In the genomic region with DNA sequence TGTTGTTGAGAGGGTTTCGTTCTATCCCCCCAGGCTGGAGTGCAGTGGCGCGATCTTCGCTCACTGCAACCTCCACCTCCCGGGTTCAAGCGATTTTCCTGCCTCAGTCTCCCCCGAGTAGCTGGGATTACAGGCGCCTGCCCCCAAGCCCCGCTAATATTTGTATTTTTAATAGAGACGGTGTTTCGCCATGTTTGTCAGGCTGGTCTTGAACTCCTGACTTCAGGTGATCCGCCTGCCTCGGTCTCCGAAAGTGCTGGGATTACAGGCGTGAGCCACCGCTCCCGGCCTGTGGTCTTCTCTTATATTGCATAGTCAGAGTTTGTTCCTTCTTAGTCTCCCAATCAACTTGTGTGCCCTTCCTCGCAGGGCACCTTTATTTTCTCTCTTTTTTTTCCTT, we compare ENCODE assay signal across 7 cellular contexts. TPM values are rescaled to one million over a fixed set of nuclear protein-coding genes. Genes with fewer than 3 reads are reported as not detected.
DNase-seq lines count a peak whose midpoint lies in the region; ATAC-seq, FAIRE-seq and TF ChIP-seq lines count a peak whose summit lies in the region.
"Not testable (repeated sequence)": the region's sequence is repeated elsewhere in the genome, so short reads cannot be mapped to it uniquely, and the experiment has no call there.

No MANE protein-coding gene starts in this region.

- TF ChIP-seq CTCF in GM12875 (IDR thresholded peaks at IDR 0.05; ENCODE audit: borderline replicate concordance, insufficient read depth, low read depth, low read length); OCI-LY7 (conservative IDR thresholded peaks at IDR 0.05; ENCODE audit: low read length); cardiac muscle cell (IDR thresholded peaks at IDR 0.05; ENCODE audit: low read depth, low read length): not testable (repeated sequence)

- H3K27me3 Mint-ChIP-seq in activated T-cell treated with anti-CD3 and anti-CD28 coated beads, Interleukin-2, amount 50 U/mL, for 24 hours; naive B cell: not testable (repeated sequence)

- H3K4me3 Mint-ChIP-seq in activated T-cell treated with anti-CD3 and anti-CD28 coated beads, Interleukin-2, amount 50 U/mL, for 24 hours = peak overlapping the region; percentile 86
- peak overlapping the region; percentile 83 to 95 (median 90) for H3K4me3 Mint-ChIP-seq in naive B cell

- not testable (repeated sequence) for H3K9me3 ChIP-seq in OCI-LY7 (ENCODE audit: low read length); cardiac muscle cell (ENCODE audit: low read depth); small intestine (ENCODE audit: control insufficient read depth, low read depth)

- peaks cover 41% of the 10 kb centered on the region for H3K36me3 ChIP-seq in OCI-LY7 (ENCODE audit: insufficient read depth, low read length)
- H3K36me3 ChIP-seq in cardiac muscle cell; small intestine (ENCODE audit: control insufficient read depth in 2 of 2, insufficient read depth in 2 of 2, low read length in 2 of 2): not testable (repeated sequence)

- POLR2A ChIA-PET in OCI-LY7 (lab: Charles Lee) = interaction anchor here (1.4 kb wide), 2 partner anchors 9 to 32 kb away, joined by 4 read pairs; no protein-coding TSS in a partner anchor

- H3K27ac Mint-ChIP-seq in activated T-cell treated with anti-CD3 and anti-CD28 coated beads, Interleukin-2, amount 50 U/mL, for 24 hours = peak overlapping the region; percentile 89
- H3K27ac Mint-ChIP-seq in naive B cell = peak overlapping the region; percentile 93 to 99 (median 98)

- intact Hi-C loops in OCI-LY7 (cut with micrococcal nuclease; ENCODE audit: unreplicated experiment) = loop anchor here (1.0 to 10.0 kb wide), 3 partner anchors 10 to 193 kb away; no protein-coding TSS in a partner anchor

- not testable (repeated sequence) for H3K27me3 ChIP-seq in cardiac muscle cell; small intestine (ENCODE audit: control insufficient read depth in 2 of 2, insufficient read depth in 2 of 2, low read length in 2 of 2)

- H3K27ac ChIP-seq in OCI-LY7 (ENCODE audit: low read depth, low read length, poor library complexity, severe bottlenecking) (peak overlapping the region; percentile 98), caudate nucleus (ENCODE audit: low read depth, low read length) (peak overlapping the region; percentile 85), small intestine (ENCODE audit: low read depth in 1 of 2, low read length in 1 of 2) (peak overlapping the region; percentile 77 to 93)
- H3K27ac ChIP-seq in cardiac muscle cell = not testable (repeated sequence)

- peaks cover 67% of the 10 kb centered on the region for H3K4me1 ChIP-seq in OCI-LY7 (ENCODE audit: insufficient read depth, low read length, poor library complexity, severe bottlenecking)
- H3K4me1 ChIP-seq in cardiac muscle cell (ENCODE audit: low read depth) = peaks cover 35% of the 10 kb centered on the region
- H3K4me1 ChIP-seq in small intestine (ENCODE audit: control insufficient read depth in 2 of 2, insufficient read depth in 1 of 2, low read depth in 1 of 2, low read length in 1 of 2) = not testable (repeated sequence)

- H4K20me1 ChIP-seq in OCI-LY7 (ENCODE audit: insufficient read depth, low read length) = not testable (repeated sequence)

- peaks cover 66% of the 10 kb centered on the region for H3K4me1 Mint-ChIP-seq in activated T-cell treated with anti-CD3 and anti-CD28 coated beads, Interleukin-2, amount 50 U/mL, for 24 hours (ENCODE audit: low read depth)
- H3K4me1 Mint-ChIP-seq in naive B cell = peaks cover 41 to 76% (median 59%) of the 10 kb centered on the region in 3 donors

- ATAC-seq in naive B cell (ENCODE audit: low read depth in 2 of 2) = peak in 1 of 2 donors; percentile 4

- not testable (repeated sequence) for BruUV-seq in OCI-LY7 (replicated peaks; lab: Mats Ljungman, UMichigan)

- CTCF ChIA-PET in OCI-LY7 (lab: Charles Lee; ENCODE audit: unreplicated experiment) = not testable (repeated sequence)

- FAIRE-seq in small intestine (lab: Jason Lieb, UNC) = not testable (repeated sequence)

- H3K9me3 Mint-ChIP-seq in activated T-cell treated with anti-CD3 and anti-CD28 coated beads, Interleukin-2, amount 50 U/mL, for 24 hours; naive B cell: not testable (repeated sequence)

- peak overlapping the region; percentile 88 for H3K4me2 ChIP-seq in OCI-LY7 (ENCODE audit: low read length)

- H3K9me2 ChIP-seq in OCI-LY7 (ENCODE audit: insufficient read depth, low read length) = not testable (repeated sequence)

- not testable (repeated sequence) for H2AFZ ChIP-seq in OCI-LY7 (ENCODE audit: low read length)

- H3K79me2 ChIP-seq in OCI-LY7 (ENCODE audit: insufficient read depth, low read depth, low read length) = peaks cover 71% of the 10 kb centered on the region

- peak overlapping the region; percentile 63 for H3K4me3 ChIP-seq in GM12875 (ENCODE audit: low read depth, low read length)
- peak overlapping the region; percentile 98 for H3K4me3 ChIP-seq in OCI-LY7 (ENCODE audit: low read depth, low read length, poor library complexity, severe bottlenecking)
- peak overlapping the region; percentile 2 for H3K4me3 ChIP-seq in cardiac muscle cell
- H3K4me3 ChIP-seq in small intestine (ENCODE audit: low read depth in 1 of 2, low read length in 2 of 2) = peak overlapping the region; percentile 3 to 99

- H3K36me3 Mint-ChIP-seq in activated T-cell treated with anti-CD3 and anti-CD28 coated beads, Interleukin-2, amount 50 U/mL, for 24 hours (ENCODE audit: low read depth) = peaks cover 56% of the 10 kb centered on the region
- H3K36me3 Mint-ChIP-seq in naive B cell = not testable (repeated sequence)

- DNase-seq in OCI-LY7 (ENCODE audit: low spot score); activated T-cell treated with anti-CD3 and anti-CD28 coated beads, Interleukin-2, amount 50 U/mL, for 24 hours; caudate nucleus (lab: John Stamatoyannopoulos, UW); cardiac muscle cell (ENCODE audit: low read depth in 1 of 2, low spot score in 1 of 2); naive B cell; small intestine: not testable (repeated sequence)

- 37 to 60% (median 50%) methylated on average over 17 to 18 of the region's 18 CpGs for WGBS in small intestine, 3 donors

RNA-seq across cellular contexts. Expression of a gene that starts 2.7 kb away (rescaled TPM):
- total RNA-seq in OCI-LY7 (2014; rRNA removed; shearing (Covaris generic)) = 145 and 188 TPM in 2 replicates
- total RNA-seq in OCI-LY7 (2022) (269 and 281 TPM in 2 replicates), cardiac muscle cell (221 and 367 TPM in 2 replicates)
- polyA plus RNA-seq in cardiac muscle cell (189 and 203 TPM in 2 replicates), naive B cell (ENCODE audit: low read depth in 6 of 6) (100 to 1,000 TPM in 1 of 6 donors, 10 to 100 TPM in 5; 40.8 to 110 (median 85.1) TPM), small intestine (10 to 100 TPM; 21.6 to 33.7 (median 25.9) TPM)

Comparison
In these comparisons a context has a peak if more than half of its experiments do, and no peak if none do; other contexts are left out.
1. H3K4me3 ChIP-seq: peak in every context shown above with its lines; median percentile 98 in OCI-LY7; 63 in GM12875; 51 in small intestine; 2 in cardiac muscle cell.